8 cellular contexts compared by ENCODE assay signal in the genomic region with DNA sequence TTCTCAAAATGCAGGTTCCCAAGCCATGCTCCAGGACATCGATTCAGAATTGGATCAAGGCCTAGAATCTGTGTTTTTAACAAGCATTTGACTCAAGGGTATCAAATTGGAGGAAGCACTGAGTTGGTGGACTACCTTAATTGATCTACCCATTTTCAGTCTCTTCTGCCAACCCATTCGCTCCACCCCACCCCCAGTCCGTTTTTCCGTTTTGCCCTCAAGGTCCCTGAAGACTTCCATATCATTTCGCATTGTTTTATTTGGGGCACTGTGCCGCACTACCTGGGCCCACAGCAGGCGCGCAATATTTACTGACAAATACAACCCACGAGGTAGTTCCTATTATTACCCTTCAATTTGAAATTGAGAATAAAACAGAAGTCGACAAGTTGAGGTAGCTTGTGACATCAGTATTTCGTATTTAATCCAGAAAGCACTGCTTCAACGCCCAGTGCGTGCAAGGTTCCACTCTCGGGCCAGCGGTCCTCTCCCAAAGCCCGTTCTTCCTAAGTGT. TPM values are rescaled to one million over a fixed set of nuclear protein-coding genes. Genes with fewer than 3 reads are reported as not detected.
DNase-seq lines count a peak whose midpoint lies in the region; ATAC-seq and TF ChIP-seq lines count a peak whose summit lies in the region.

No MANE protein-coding gene starts in this region.

- H3K9ac ChIP-seq in GM23248, result peak overlapping the region; percentile 92
- peak overlapping the region; percentile 71 to 72 for H3K9ac ChIP-seq in mucosa of rectum (ENCODE audit: low read depth in 1 of 2, low read length in 2 of 2)

- H3K4me3 ChIP-seq in GM23248, result peak overlapping the region; percentile 89
- peak overlapping the region; percentile 90 for H3K4me3 ChIP-seq in OCI-LY7 (ENCODE audit: low read depth, low read length, poor library complexity, severe bottlenecking)
- peak overlapping the region; percentile 93 to 99 (median 95) for H3K4me3 ChIP-seq in breast epithelium
- H3K4me3 ChIP-seq in mucosa of rectum (ENCODE audit: low read length in 2 of 2), result peak overlapping the region; percentile 74 to 95
- peak overlapping the region in 2 of 3 donors; percentile 67 to 68 for H3K4me3 ChIP-seq in thyroid gland (replicated peaks in 1 of 3)

- peaks cover 39% of the 10 kb centered on the region for H3K79me2 ChIP-seq in GM23248 (ENCODE audit: insufficient read depth)
- peaks cover 38% of the 10 kb centered on the region for H3K79me2 ChIP-seq in OCI-LY7 (ENCODE audit: insufficient read depth, low read depth, low read length)

- TF ChIP-seq POLR2A in breast epithelium (IDR thresholded peaks at IDR 0.05), result peak; percentile 11
- no peak for TF ChIP-seq POLR2A in thyroid gland (IDR thresholded peaks at IDR 0.05)

- ATAC-seq in GM18870 (IDR thresholded peaks at IDR 0.05; ENCODE audit: unreplicated experiment), result no peak

- DNase-seq in GM23248 (no peak), OCI-LY7 (ENCODE audit: low spot score) (peak; percentile 27), breast epithelium (ENCODE audit: low spot score in 2 of 2) (no peak), thyroid gland (peak in 1 of 2 donors; percentile 21), SKM-1 (lab: John Stamatoyannopoulos, UW; ENCODE audit: unreplicated experiment) (no peak), NCI-H2107 (lab: John Stamatoyannopoulos, UW) (no peak)

- H3K9me2 ChIP-seq in GM23248 (ENCODE audit: insufficient read depth) (no peaks in the 10 kb centered on the region), OCI-LY7 (ENCODE audit: insufficient read depth, low read length) (no peaks in the 10 kb centered on the region)

- H3K4me2 ChIP-seq in GM23248 (ENCODE audit: unreplicated experiment) (peak overlapping the region; percentile 92), OCI-LY7 (ENCODE audit: low read length) (peak overlapping the region; percentile 92)

- H3K27me3 ChIP-seq in GM23248 (replicated peaks; ENCODE audit: insufficient read depth) (no peaks in the 10 kb centered on the region), breast epithelium (no peaks in the 10 kb centered on the region), mucosa of rectum (ENCODE audit: control insufficient read depth in 2 of 2, insufficient read depth in 2 of 2, low read length in 2 of 2) (no peaks in the 10 kb centered on the region), thyroid gland (no peaks in the 10 kb centered on the region)

- H3K4me1 ChIP-seq in GM23248 (ENCODE audit: insufficient read depth) (peaks cover 6% of the 10 kb centered on the region; the same call in 1 of the 2 replicates), OCI-LY7 (ENCODE audit: insufficient read depth, low read length, poor library complexity, severe bottlenecking) (peaks cover 22% of the 10 kb centered on the region), breast epithelium (peaks cover 0 to 6% of the 10 kb centered on the region in 2 donors), mucosa of rectum (ENCODE audit: control insufficient read depth in 2 of 2, insufficient read depth in 2 of 2, low read length in 2 of 2) (peaks cover 12 to 14% of the 10 kb centered on the region in 2 donors), thyroid gland (peaks cover 9 to 10% of the 10 kb centered on the region in 2 donors)

- POLR2A ChIA-PET in OCI-LY7 (lab: Charles Lee), result interaction anchor here (0.6 to 3.3 kb wide), 18 partner anchors 10 to 1182 kb away, joined by 3 to 11 read pairs (median 3); partner anchors contain the start of gene FAM83D

- no peaks in the 10 kb centered on the region for H3F3A ChIP-seq in GM23248 (ENCODE audit: insufficient read depth)

- BruUV-seq in OCI-LY7 (replicated peaks; lab: Mats Ljungman, UMichigan), result TSS peak; percentile 95

- in situ Hi-C loops in GM23248 (cut with MboI), result no loop called here

- H3K27ac ChIP-seq in GM23248, result peak overlapping the region; percentile 55
- H3K27ac ChIP-seq in OCI-LY7 (ENCODE audit: low read depth, low read length, poor library complexity, severe bottlenecking), result peak overlapping the region; percentile 73
- peak overlapping the region; percentile 92 for H3K27ac ChIP-seq in breast epithelium
- H3K27ac ChIP-seq in mucosa of rectum (ENCODE audit: low read depth in 2 of 2, low read length in 2 of 2), result peak overlapping the region; percentile 66 to 74
- peak overlapping the region in 2 of 3 donors; percentile 55 to 68 for H3K27ac ChIP-seq in thyroid gland

- H3K36me3 ChIP-seq in GM23248 (ENCODE audit: low read depth) (no peaks in the 10 kb centered on the region), OCI-LY7 (ENCODE audit: insufficient read depth, low read length) (peaks cover 17% of the 10 kb centered on the region; the same call in 1 of the 2 replicates), breast epithelium (no peaks in the 10 kb centered on the region), mucosa of rectum (ENCODE audit: control insufficient read depth in 2 of 2, insufficient read depth in 2 of 2, low read length in 2 of 2) (peaks cover 0 to 5% of the 10 kb centered on the region in 2 donors), thyroid gland (no peaks in the 10 kb centered on the region)

- H2AFZ ChIP-seq in GM23248 (peak overlapping the region; percentile 99), OCI-LY7 (ENCODE audit: low read length) (peak overlapping the region; percentile 84)

- intact Hi-C loops in OCI-LY7 (cut with micrococcal nuclease; ENCODE audit: unreplicated experiment), result loop anchor here (1.0 to 10.0 kb wide), 3 partner anchors 35 to 517 kb away; partner anchors contain the start of genes FAM83D and PPP1R16B
- intact Hi-C loops in breast epithelium (cut with DNase I; ENCODE audit: low total_unique reads), result no loop called here
- intact Hi-C loops in thyroid gland (cut with DNase I), result no loop called here

- H4K20me1 ChIP-seq in GM23248 (ENCODE audit: insufficient read depth), result no peaks in the 10 kb centered on the region
- H4K20me1 ChIP-seq in OCI-LY7 (ENCODE audit: insufficient read depth, low read length), result 0 out of 2 replicates have a peak, but pooled peaks cover 4% of the 10 kb centered on the region

- H3K9me3 ChIP-seq in GM23248 (ENCODE audit: low read depth) (no peaks in the 10 kb centered on the region), OCI-LY7 (ENCODE audit: low read length) (no peaks in the 10 kb centered on the region), breast epithelium (no peaks in the 10 kb centered on the region), mucosa of rectum (ENCODE audit: control insufficient read depth in 2 of 2, low read length in 2 of 2) (no peaks in the 10 kb centered on the region), thyroid gland (no peaks in the 10 kb centered on the region)

- 10% methylated on average over 16 of the region's 16 CpGs for WGBS in GM23248 (ENCODE audit: low coverage in 1 of 2, low lambda C conversion rate in 2 of 2, missing lambda C conversion rate in 2 of 2), 2 experiments
- 11 to 12% methylated on average over 16 of the region's 16 CpGs for WGBS in thyroid gland, 2 donors

- CTCF ChIA-PET in OCI-LY7 (lab: Charles Lee; ENCODE audit: unreplicated experiment), result interaction anchor here (1.5 kb wide), 1 partner anchor 33 kb away, joined by 4 read pairs; no protein-coding TSS in a partner anchor

- TF ChIP-seq CTCF in OCI-LY7 (conservative IDR thresholded peaks at IDR 0.05; ENCODE audit: low read length) (no peak), breast epithelium (IDR thresholded peaks at IDR 0.05) (no peak), thyroid gland (IDR thresholded peaks at IDR 0.05) (no peak)

RNA-seq across cellular contexts. Expression of gene DHX35, which starts 0.6 kb away (rescaled TPM):
- total RNA-seq in GM23248 (2014; rRNA removed; shearing (Covaris generic)), result 10.7 and 17.1 TPM in 2 replicates
- polyA plus RNA-seq in GM23248 (2016; fragmentation: Nextera tagmentation; extraction: Ambion mirVana), result 3.4 and 4.5 TPM in 2 replicates
- total RNA-seq in OCI-LY7 (2014; rRNA removed; shearing (Covaris generic)), result 13.7 and 15.6 TPM in 2 replicates
- total RNA-seq in OCI-LY7 (2022) (13.0 and 13.9 TPM in 2 replicates), breast epithelium (10 to 100 TPM; 11.0 to 20.3 (median 20.1) TPM), thyroid gland (10 to 100 TPM; 16.1 to 17.9 (median 16.4) TPM)

RNA-seq across cellular contexts. Expression of gene FAM83D, which starts 35.4 kb away (rescaled TPM):
- total RNA-seq in GM23248 (2014; rRNA removed; shearing (Covaris generic)), result 18.2 and 19.0 TPM in 2 replicates
- polyA plus RNA-seq in GM23248 (2016; fragmentation: Nextera tagmentation; extraction: Ambion mirVana), result 11.4 and 13.1 TPM in 2 replicates
- total RNA-seq in OCI-LY7 (2014; rRNA removed; shearing (Covaris generic)), result 33.2 and 48.2 TPM in 2 replicates
- total RNA-seq in OCI-LY7 (2022), result 32.6 and 32.9 TPM in 2 replicates
- under 1 TPM; 0.33 to 0.64 (median 0.59) TPM for total RNA-seq in breast epithelium
- 1 to 10 TPM in 1 of 4 donors, under 1 TPM in 3; 0.67 to 3.4 (median 0.86) TPM for total RNA-seq in thyroid gland
